ENCODE assay signal across 1 cellular context in the genomic region with DNA sequence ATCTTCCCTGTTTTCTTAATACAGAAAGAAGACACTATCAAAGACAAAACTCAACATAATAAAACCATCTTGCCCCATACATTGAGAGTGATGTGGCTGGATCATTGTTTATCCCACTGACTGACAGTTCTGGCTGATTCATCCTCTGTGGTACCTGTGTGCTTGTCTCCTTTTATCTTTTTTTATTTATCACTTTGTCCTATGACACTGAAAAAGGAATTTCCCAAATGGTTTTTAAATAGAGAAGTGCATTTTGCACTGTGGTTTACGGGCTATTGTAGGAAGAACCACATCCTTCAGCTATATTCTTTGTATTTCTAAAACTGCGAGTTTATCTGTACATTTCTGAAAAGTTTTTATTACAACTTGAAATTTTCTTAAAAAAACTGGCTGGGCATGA.
TF ChIP-seq lines count a peak whose summit lies in the region.

No MANE protein-coding gene starts in this region.

TF ChIP-seq in GM12878, 131 proteins besides CTCF, POLR2A, EP300 and RAD21 (continued from another document):
- TF ChIP-seq, protein P1, sequence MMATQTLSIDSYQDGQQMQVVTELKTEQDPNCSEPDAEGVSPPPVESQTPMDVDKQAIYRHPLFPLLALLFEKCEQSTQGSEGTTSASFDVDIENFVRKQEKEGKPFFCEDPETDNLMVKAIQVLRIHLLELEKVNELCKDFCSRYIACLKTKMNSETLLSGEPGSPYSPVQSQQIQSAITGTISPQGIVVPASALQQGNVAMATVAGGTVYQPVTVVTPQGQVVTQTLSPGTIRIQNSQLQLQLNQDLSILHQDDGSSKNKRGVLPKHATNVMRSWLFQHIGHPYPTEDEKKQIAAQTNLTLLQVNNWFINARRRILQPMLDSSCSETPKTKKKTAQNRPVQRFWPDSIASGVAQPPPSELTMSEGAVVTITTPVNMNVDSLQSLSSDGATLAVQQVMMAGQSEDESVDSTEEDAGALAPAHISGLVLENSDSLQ (IDR thresholded peaks at IDR 0.05), result peak; percentile 53; the same call in 1 of the 2 replicates
- TF ChIP-seq SMAD1 (IDR thresholded peaks at IDR 0.05; ENCODE audit: low read depth, partially characterized antibody) (no peak), CEBPB (IDR thresholded peaks at IDR 0.05; ENCODE audit: borderline replicate concordance in 1 of 2, low read depth in 2 of 2, low read length in 2 of 2) (no peak), BACH1 (IDR thresholded peaks at IDR 0.05; ENCODE audit: borderline replicate concordance) (no peak), SPI1 (IDR thresholded peaks at IDR 0.05; ENCODE audit: borderline replicate concordance, insufficient read depth, low read depth, low read length) (peak; percentile 42; the same call in 1 of the 2 replicates), RUNX3 (IDR thresholded peaks at IDR 0.05; ENCODE audit: low read length) (0 out of 2 replicates have a peak, but pooled peaks have one; percentile 25), ATF7 (IDR thresholded peaks at IDR 0.05; ENCODE audit: low read depth) (0 out of 2 replicates have a peak, but pooled peaks have one; percentile 24), SUPT20H (IDR thresholded peaks at IDR 0.05; ENCODE audit: borderline replicate concordance, control insufficient read depth, low read depth, low read length) (no peak)
- TF ChIP-seq, protein P2, sequence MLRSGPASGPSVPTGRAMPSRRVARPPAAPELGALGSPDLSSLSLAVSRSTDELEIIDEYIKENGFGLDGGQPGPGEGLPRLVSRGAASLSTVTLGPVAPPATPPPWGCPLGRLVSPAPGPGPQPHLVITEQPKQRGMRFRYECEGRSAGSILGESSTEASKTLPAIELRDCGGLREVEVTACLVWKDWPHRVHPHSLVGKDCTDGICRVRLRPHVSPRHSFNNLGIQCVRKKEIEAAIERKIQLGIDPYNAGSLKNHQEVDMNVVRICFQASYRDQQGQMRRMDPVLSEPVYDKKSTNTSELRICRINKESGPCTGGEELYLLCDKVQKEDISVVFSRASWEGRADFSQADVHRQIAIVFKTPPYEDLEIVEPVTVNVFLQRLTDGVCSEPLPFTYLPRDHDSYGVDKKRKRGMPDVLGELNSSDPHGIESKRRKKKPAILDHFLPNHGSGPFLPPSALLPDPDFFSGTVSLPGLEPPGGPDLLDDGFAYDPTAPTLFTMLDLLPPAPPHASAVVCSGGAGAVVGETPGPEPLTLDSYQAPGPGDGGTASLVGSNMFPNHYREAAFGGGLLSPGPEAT (IDR thresholded peaks at IDR 0.05; ENCODE audit: low read depth), result 0 out of 2 replicates have a peak, but pooled peaks have one; percentile 30
- TF ChIP-seq, protein P3, sequence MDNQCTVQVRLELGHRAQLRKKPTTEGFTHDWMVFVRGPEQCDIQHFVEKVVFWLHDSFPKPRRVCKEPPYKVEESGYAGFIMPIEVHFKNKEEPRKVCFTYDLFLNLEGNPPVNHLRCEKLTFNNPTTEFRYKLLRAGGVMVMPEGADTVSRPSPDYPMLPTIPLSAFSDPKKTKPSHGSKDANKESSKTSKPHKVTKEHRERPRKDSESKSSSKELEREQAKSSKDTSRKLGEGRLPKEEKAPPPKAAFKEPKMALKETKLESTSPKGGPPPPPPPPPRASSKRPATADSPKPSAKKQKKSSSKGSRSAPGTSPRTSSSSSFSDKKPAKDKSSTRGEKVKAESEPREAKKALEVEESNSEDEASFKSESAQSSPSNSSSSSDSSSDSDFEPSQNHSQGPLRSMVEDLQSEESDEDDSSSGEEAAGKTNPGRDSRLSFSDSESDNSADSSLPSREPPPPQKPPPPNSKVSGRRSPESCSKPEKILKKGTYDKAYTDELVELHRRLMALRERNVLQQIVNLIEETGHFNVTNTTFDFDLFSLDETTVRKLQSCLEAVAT (IDR thresholded peaks at IDR 0.05), result no peak
- TF ChIP-seq, protein P4, sequence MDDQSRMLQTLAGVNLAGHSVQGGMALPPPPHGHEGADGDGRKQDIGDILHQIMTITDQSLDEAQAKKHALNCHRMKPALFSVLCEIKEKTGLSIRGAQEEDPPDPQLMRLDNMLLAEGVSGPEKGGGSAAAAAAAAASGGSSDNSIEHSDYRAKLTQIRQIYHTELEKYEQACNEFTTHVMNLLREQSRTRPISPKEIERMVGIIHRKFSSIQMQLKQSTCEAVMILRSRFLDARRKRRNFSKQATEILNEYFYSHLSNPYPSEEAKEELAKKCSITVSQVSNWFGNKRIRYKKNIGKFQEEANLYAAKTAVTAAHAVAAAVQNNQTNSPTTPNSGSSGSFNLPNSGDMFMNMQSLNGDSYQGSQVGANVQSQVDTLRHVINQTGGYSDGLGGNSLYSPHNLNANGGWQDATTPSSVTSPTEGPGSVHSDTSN (IDR thresholded peaks at IDR 0.05; ENCODE audit: insufficient replicate concordance, low read depth, low read length), result no peak
- TF ChIP-seq, protein P5, sequence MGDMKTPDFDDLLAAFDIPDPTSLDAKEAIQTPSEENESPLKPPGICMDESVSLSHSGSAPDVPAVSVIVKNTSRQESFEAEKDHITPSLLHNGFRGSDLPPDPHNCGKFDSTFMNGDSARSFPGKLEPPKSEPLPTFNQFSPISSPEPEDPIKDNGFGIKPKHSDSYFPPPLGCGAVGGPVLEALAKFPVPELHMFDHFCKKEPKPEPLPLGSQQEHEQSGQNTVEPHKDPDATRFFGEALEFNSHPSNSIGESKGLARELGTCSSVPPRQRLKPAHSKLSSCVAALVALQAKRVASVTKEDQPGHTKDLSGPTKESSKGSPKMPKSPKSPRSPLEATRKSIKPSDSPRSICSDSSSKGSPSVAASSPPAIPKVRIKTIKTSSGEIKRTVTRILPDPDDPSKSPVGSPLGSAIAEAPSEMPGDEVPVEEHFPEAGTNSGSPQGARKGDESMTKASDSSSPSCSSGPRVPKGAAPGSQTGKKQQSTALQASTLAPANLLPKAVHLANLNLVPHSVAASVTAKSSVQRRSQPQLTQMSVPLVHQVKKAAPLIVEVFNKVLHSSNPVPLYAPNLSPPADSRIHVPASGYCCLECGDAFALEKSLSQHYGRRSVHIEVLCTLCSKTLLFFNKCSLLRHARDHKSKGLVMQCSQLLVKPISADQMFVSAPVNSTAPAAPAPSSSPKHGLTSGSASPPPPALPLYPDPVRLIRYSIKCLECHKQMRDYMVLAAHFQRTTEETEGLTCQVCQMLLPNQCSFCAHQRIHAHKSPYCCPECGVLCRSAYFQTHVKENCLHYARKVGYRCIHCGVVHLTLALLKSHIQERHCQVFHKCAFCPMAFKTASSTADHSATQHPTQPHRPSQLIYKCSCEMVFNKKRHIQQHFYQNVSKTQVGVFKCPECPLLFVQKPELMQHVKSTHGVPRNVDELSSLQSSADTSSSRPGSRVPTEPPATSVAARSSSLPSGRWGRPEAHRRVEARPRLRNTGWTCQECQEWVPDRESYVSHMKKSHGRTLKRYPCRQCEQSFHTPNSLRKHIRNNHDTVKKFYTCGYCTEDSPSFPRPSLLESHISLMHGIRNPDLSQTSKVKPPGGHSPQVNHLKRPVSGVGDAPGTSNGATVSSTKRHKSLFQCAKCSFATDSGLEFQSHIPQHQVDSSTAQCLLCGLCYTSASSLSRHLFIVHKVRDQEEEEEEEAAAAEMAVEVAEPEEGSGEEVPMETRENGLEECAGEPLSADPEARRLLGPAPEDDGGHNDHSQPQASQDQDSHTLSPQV (IDR thresholded peaks at IDR 0.05), result no peak
